8 cellular contexts compared by ENCODE assay signal in genomic region chr16:1960665-1961630, GRCh38. TPM values are rescaled to one million over a fixed set of nuclear protein-coding genes. Genes with fewer than 3 reads are reported as not detected.
DNase-seq lines count a peak whose midpoint lies in the region; ATAC-seq and TF ChIP-seq lines count a peak whose summit lies in the region.

No MANE protein-coding gene starts in this region.

- H3K27me3 Mint-ChIP-seq in T-cell = no peaks in the 10 kb centered on the region
- peaks cover 23% of the 10 kb centered on the region for H3K27me3 Mint-ChIP-seq in dendritic cell treated with granulocyte-macrophage colony-stimulating factor and Interleukin-4, amounts not matched to agents 40 ng/mL and 50 ng/mL, for 4 days

- H3K4me1 Mint-ChIP-seq in T-cell = peaks cover 37 to 53% (median 49%) of the 10 kb centered on the region in 3 donors
- peaks cover 61% of the 10 kb centered on the region for H3K4me1 Mint-ChIP-seq in dendritic cell treated with granulocyte-macrophage colony-stimulating factor and Interleukin-4, amounts not matched to agents 40 ng/mL and 50 ng/mL, for 4 days (ENCODE audit: low read depth)

- H3K9ac ChIP-seq in DND-41 (ENCODE audit: low read depth, low read length) (peak overlapping the region; percentile 81), parathyroid adenoma (no peak overlapping the region)

- POLR2A ChIA-PET in T-cell (lab: Charles Lee) = interaction anchor here in 1 of 2 donors (0.5 to 0.6 kb wide), 2 partner anchors 18 to 484 kb away, joined by 3 to 8 read pairs; partner anchors contain the start of gene MSRB1

- CTCF ChIA-PET in T-cell (lab: Charles Lee) = interaction anchor here in 1 of 2 donors (0.5 kb wide), 1 partner anchor 54 kb away, joined by 3 read pairs; no protein-coding TSS in a partner anchor

- H3K4me3 Mint-ChIP-seq in T-cell = peak overlapping the region; percentile 90 to 91 (median 91)
- peak overlapping the region; percentile 98 for H3K4me3 Mint-ChIP-seq in dendritic cell treated with granulocyte-macrophage colony-stimulating factor and Interleukin-4, amounts not matched to agents 40 ng/mL and 50 ng/mL, for 4 days

- peak overlapping the region; percentile 93 for H3K27ac Mint-ChIP-seq in T-cell
- H3K27ac Mint-ChIP-seq in dendritic cell treated with granulocyte-macrophage colony-stimulating factor and Interleukin-4, amounts not matched to agents 40 ng/mL and 50 ng/mL, for 4 days = peak overlapping the region; percentile 96

- H3K79me2 ChIP-seq in DND-41 (ENCODE audit: insufficient read depth, low read length) (peaks cover 57% of the 10 kb centered on the region), parathyroid adenoma (no peaks in the 10 kb centered on the region)

- H3K4me1 ChIP-seq in DND-41 (ENCODE audit: insufficient read depth, low read length) (peaks cover 57% of the 10 kb centered on the region), parathyroid adenoma (peaks cover 10% of the 10 kb centered on the region)

- H3K4me3 ChIP-seq in DND-41 (ENCODE audit: low read depth in 1 of 2, low read length in 2 of 2) = peak overlapping the region in 1 of 2 experiments; percentile 75; a peak in 3 of 4 replicates
- H3K4me3 ChIP-seq in parathyroid adenoma (ENCODE audit: low read depth, low read length) = peak overlapping the region; percentile 91

- H3K4me2 ChIP-seq in DND-41 (ENCODE audit: insufficient read depth, low read length) (peak overlapping the region; percentile 76), parathyroid adenoma (ENCODE audit: low read length) (peak overlapping the region; percentile 75)

- H3K9me3 Mint-ChIP-seq in T-cell = no peaks in the 10 kb centered on the region
- H3K9me3 Mint-ChIP-seq in dendritic cell treated with granulocyte-macrophage colony-stimulating factor and Interleukin-4, amounts not matched to agents 40 ng/mL and 50 ng/mL, for 4 days = no peaks in the 10 kb centered on the region

- in situ Hi-C loops in KBM-7 (cut with MboI; ENCODE audit: low pct_unique_long_range_greater_than_20kb, low sequenced_read_pairs) = no loop called here

- H3K27me3 ChIP-seq in DND-41 (ENCODE audit: insufficient read depth, low read length, poor library complexity) = no peaks in the 10 kb centered on the region
- no peaks in the 10 kb centered on the region for H3K27me3 ChIP-seq in parathyroid adenoma (ENCODE audit: control insufficient read depth, insufficient read depth, low read length)

- intact Hi-C loops in dendritic cell treated with granulocyte-macrophage colony-stimulating factor and Interleukin-4, amounts not matched to agents 40 ng/mL and 50 ng/mL, for 4 days (cut with micrococcal nuclease) = no loop called here

- H3K9me3 ChIP-seq in DND-41 (ENCODE audit: insufficient read depth, low read length, severe bottlenecking) (no peaks in the 10 kb centered on the region), parathyroid adenoma (ENCODE audit: control insufficient read depth, low read length) (no peaks in the 10 kb centered on the region)

- H3K36me3 Mint-ChIP-seq in T-cell = peaks cover 21% of the 10 kb centered on the region
- H3K36me3 Mint-ChIP-seq in dendritic cell treated with granulocyte-macrophage colony-stimulating factor and Interleukin-4, amounts not matched to agents 40 ng/mL and 50 ng/mL, for 4 days (ENCODE audit: low read depth) = peaks cover 64% of the 10 kb centered on the region

- peaks cover 31% of the 10 kb centered on the region for H4K20me1 ChIP-seq in DND-41 (ENCODE audit: insufficient read depth, low read length)

- peak; percentile 48 for ATAC-seq in DND-41 (ENCODE audit: insufficient read depth, low read depth)
- no peak for ATAC-seq in T-cell (replicated peaks in 1 of 4)
- ATAC-seq in HG03432 (IDR thresholded peaks at IDR 0.05; ENCODE audit: unreplicated experiment) = no peak
- no peak for ATAC-seq in GM21390 (IDR thresholded peaks at IDR 0.05; ENCODE audit: unreplicated experiment)
- ATAC-seq in GM19023 (IDR thresholded peaks at IDR 0.05; ENCODE audit: unreplicated experiment) = no peak

- DNase-seq in DND-41 (peak; percentile 70), KBM-7 (peak; percentile 80), T-cell (peak in 2 of 34 experiments; percentile 19 to 35)

- no peak overlapping the region for H2AFZ ChIP-seq in DND-41 (ENCODE audit: low read depth, low read length)
- H2AFZ ChIP-seq in parathyroid adenoma = no peak overlapping the region

- H3K36me3 ChIP-seq in DND-41 (ENCODE audit: insufficient read depth, low read length) = peaks cover 34% of the 10 kb centered on the region
- no peaks in the 10 kb centered on the region for H3K36me3 ChIP-seq in parathyroid adenoma (ENCODE audit: control insufficient read depth, insufficient read depth, low read length)

- H3K27ac ChIP-seq in DND-41 (ENCODE audit: low read length) (peak overlapping the region; percentile 48), parathyroid adenoma (no peak overlapping the region)

- TF ChIP-seq CTCF in DND-41 (IDR thresholded peaks at IDR 0.05; ENCODE audit: borderline replicate concordance, extremely low read depth, low read length, poor library complexity, severe bottlenecking) (no peak), parathyroid adenoma (IDR thresholded peaks at IDR 0.05) (no peak)

RNA-seq across cellular contexts. Expression of gene NDUFB10, which starts 1.6 kb away (rescaled TPM):
- total RNA-seq in T-cell = 10 to 100 TPM; 46.3 to 96.5 (median 84.4) TPM

RNA-seq across cellular contexts. Expression of gene RPS2, which starts 3.7 kb away (rescaled TPM):
- total RNA-seq in T-cell = 1,000 to 10,000 TPM; 3,208 to 3,662 (median 3,410) TPM

RNA-seq across cellular contexts. Expression of gene RNF151, which starts 5.7 kb away (rescaled TPM):
- under 1 TPM in 3 of 5 donors, not detected in 2; 0.38 to 0.66 (median 0.44) TPM for total RNA-seq in T-cell

RNA-seq across cellular contexts. Expression of gene RPL3L, which starts 6.5 kb away (rescaled TPM):
- total RNA-seq in T-cell = not detected

RNA-seq across cellular contexts. Expression of gene TBL3, which starts 10.9 kb away (rescaled TPM):
- total RNA-seq in T-cell = 10 to 100 TPM; 21.1 to 45.6 (median 36.9) TPM
